Comparison of ENCODE assay signal across 10 cellular contexts in genomic region chr3:57787867-57788623, GRCh38. TPM values are rescaled to one million over a fixed set of nuclear protein-coding genes. Genes with fewer than 3 reads are reported as not detected.
DNase-seq lines count a peak whose midpoint lies in the region; ATAC-seq, FAIRE-seq and TF ChIP-seq lines count a peak whose summit lies in the region.
"Had no signal": no experiment of that assay in that cellular context is flagged by ENCODE, and none has a peak within 500 bp of the region (broad histone marks: within the 10 kb centered on the region; RNA-seq: fewer than 3 reads in every experiment).

No MANE protein-coding gene starts in this region.

- peaks cover 22% of the 10 kb centered on the region for H3K4me1 Mint-ChIP-seq in T-helper 17 cell

- H3K4me2 ChIP-seq in A549: peak overlapping the region; percentile 40
- H3K4me2 ChIP-seq: hepatocyte had no signal

- DNase-seq in A549 (ENCODE audit: low read depth in 1 of 2, low spot score in 1 of 2): no peak
- DNase-seq in T-helper 17 cell: no peak
- no peak for DNase-seq in SJCRH30
- no peak for DNase-seq in stomach
- DNase-seq in amniotic stem cell (lab: John Stamatoyannopoulos, UW): no peak
- no peak for DNase-seq in NCI-H510A (lab: John Stamatoyannopoulos, UW)
- DNase-seq: CD8-positive, alpha-beta memory T cell had no signal

- TF ChIP-seq RAD21 in A549 (conservative IDR thresholded peaks at IDR 0.05 in 1 of 2, IDR thresholded peaks at IDR 0.05 in 1 of 2): no peak

- no peaks in the 10 kb centered on the region for H3K36me3 Mint-ChIP-seq in T-helper 17 cell (ENCODE audit: low read depth)
- H3K36me3 Mint-ChIP-seq: CD8-positive, alpha-beta memory T cell had no signal

- H3K4me3 ChIP-seq in A549: no peak overlapping the region
- H3K4me3 ChIP-seq in SJCRH30: no peak overlapping the region
- H3K4me3 ChIP-seq in stomach: no peak overlapping the region
- H3K4me3 ChIP-seq: hepatocyte had no signal

- 58% methylated on average over 2 of the region's 2 CpGs for WGBS in A549 (ENCODE audit: missing lambda C conversion rate)
- 53 to 69% (median 61%) methylated on average over 2 of the region's 2 CpGs for WGBS in stomach, 5 donors

- H3K27ac ChIP-seq in A549 (peak overlapping the region in 1 of 2 experiments; percentile 35; a peak in 1 of 6 replicates), SJCRH30 (no peak overlapping the region), stomach (no peak overlapping the region)
- H3K27ac ChIP-seq: hepatocyte had no signal

- no peaks in the 10 kb centered on the region for H3K36me3 ChIP-seq in SJCRH30
- no peaks in the 10 kb centered on the region for H3K36me3 ChIP-seq in stomach

- TF ChIP-seq EP300 in A549 (IDR thresholded peaks at IDR 0.05) (no peak), stomach (IDR thresholded peaks at IDR 0.05) (no peak)

- no peaks in the 10 kb centered on the region for H3K9me3 ChIP-seq in A549
- H3K9me3 ChIP-seq in T-helper 17 cell (ENCODE audit: control insufficient read depth, low read length, poor library complexity, severe bottlenecking): no peaks in the 10 kb centered on the region
- H3K9me3 ChIP-seq in SJCRH30 (replicated peaks): no peaks in the 10 kb centered on the region
- H3K9me3 ChIP-seq in stomach: no peaks in the 10 kb centered on the region

- H3K4me1 ChIP-seq in A549 (peaks cover 59% of the 10 kb centered on the region), SJCRH30 (no peaks in the 10 kb centered on the region), stomach (peaks cover 6 to 54% (median 33%) of the 10 kb centered on the region in 4 donors)

- intact Hi-C loops in stomach (cut with DNase I; ENCODE audit: low total_unique reads): no loop called here

- H3K4me3 Mint-ChIP-seq in T-helper 17 cell: no peak overlapping the region
- H3K4me3 Mint-ChIP-seq: CD8-positive, alpha-beta memory T cell had no signal

- TF ChIP-seq POLR2A in A549 (IDR thresholded peaks at IDR 0.05; ENCODE audit: low read length): no peak
- no peak for TF ChIP-seq POLR2A in stomach (IDR thresholded peaks at IDR 0.05)

- POLR2A ChIA-PET in A549 (lab: Yijun Ruan, JAX): no interaction called here

- CTCF ChIA-PET in A549 (lab: Yijun Ruan, JAX): no interaction called here

- no peak for TF ChIP-seq CTCF in A549 (IDR thresholded peaks at IDR 0.05)
- TF ChIP-seq CTCF in stomach (IDR thresholded peaks at IDR 0.05): no peak

- H3K27me3 ChIP-seq in SJCRH30 (no peaks in the 10 kb centered on the region), stomach (no peaks in the 10 kb centered on the region)
- H3K27me3 ChIP-seq: hepatocyte had no signal

- no peak for FAIRE-seq in A549 (lab: Jason Lieb, UNC)

- ATAC-seq in A549 (peak; percentile 53 to 64; a peak in 4 of 6 replicates), GM19025 (IDR thresholded peaks at IDR 0.05; ENCODE audit: low read depth, unreplicated experiment) (peak; percentile 94), HG02943 (IDR thresholded peaks at IDR 0.05; ENCODE audit: low read depth, unreplicated experiment) (peak; percentile 72), T-helper 17 cell (peak; percentile 54)

- H3K27ac Mint-ChIP-seq in T-helper 17 cell: no peak overlapping the region
- H3K27ac Mint-ChIP-seq: CD8-positive, alpha-beta memory T cell had no signal

- no peaks in the 10 kb centered on the region for H3K27me3 Mint-ChIP-seq in T-helper 17 cell
- H3K27me3 Mint-ChIP-seq: CD8-positive, alpha-beta memory T cell had no signal

TF ChIP-seq in A549, 52 proteins besides CTCF, POLR2A, EP300 and RAD21:
- no peak for TF ChIP-seq NFE2L2 (conservative IDR thresholded peaks at IDR 0.05; ENCODE audit: low read length)
- no peak for TF ChIP-seq PBX3 (IDR thresholded peaks at IDR 0.05)
- TF ChIP-seq MAFK (IDR thresholded peaks at IDR 0.05; ENCODE audit: partially characterized antibody): no peak
- TF ChIP-seq, protein P1, sequence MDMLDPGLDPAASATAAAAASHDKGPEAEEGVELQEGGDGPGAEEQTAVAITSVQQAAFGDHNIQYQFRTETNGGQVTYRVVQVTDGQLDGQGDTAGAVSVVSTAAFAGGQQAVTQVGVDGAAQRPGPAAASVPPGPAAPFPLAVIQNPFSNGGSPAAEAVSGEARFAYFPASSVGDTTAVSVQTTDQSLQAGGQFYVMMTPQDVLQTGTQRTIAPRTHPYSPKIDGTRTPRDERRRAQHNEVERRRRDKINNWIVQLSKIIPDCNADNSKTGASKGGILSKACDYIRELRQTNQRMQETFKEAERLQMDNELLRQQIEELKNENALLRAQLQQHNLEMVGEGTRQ (IDR thresholded peaks at IDR 0.05): no peak
- TF ChIP-seq ZNF302 (CRISPR knock-in tag; IDR thresholded peaks at IDR 0.05): no peak
- TF ChIP-seq HEYL (CRISPR knock-in tag; IDR thresholded peaks at IDR 0.05): no peak
- TF ChIP-seq CHD4 (IDR thresholded peaks at IDR 0.05; ENCODE audit: borderline replicate concordance): no peak
- no peak for TF ChIP-seq BCL3 (IDR thresholded peaks at IDR 0.05)
- TF ChIP-seq, protein P2, sequence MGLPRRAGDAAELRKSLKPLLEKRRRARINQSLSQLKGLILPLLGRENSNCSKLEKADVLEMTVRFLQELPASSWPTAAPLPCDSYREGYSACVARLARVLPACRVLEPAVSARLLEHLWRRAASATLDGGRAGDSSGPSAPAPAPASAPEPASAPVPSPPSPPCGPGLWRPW (IDR thresholded peaks at IDR 0.05): no peak
- no peak for TF ChIP-seq CEBPB (IDR thresholded peaks at IDR 0.05)
- TF ChIP-seq HOXB13 (CRISPR knock-in tag; IDR thresholded peaks at IDR 0.05; ENCODE audit: low read depth): no peak
- TF ChIP-seq, protein P3, sequence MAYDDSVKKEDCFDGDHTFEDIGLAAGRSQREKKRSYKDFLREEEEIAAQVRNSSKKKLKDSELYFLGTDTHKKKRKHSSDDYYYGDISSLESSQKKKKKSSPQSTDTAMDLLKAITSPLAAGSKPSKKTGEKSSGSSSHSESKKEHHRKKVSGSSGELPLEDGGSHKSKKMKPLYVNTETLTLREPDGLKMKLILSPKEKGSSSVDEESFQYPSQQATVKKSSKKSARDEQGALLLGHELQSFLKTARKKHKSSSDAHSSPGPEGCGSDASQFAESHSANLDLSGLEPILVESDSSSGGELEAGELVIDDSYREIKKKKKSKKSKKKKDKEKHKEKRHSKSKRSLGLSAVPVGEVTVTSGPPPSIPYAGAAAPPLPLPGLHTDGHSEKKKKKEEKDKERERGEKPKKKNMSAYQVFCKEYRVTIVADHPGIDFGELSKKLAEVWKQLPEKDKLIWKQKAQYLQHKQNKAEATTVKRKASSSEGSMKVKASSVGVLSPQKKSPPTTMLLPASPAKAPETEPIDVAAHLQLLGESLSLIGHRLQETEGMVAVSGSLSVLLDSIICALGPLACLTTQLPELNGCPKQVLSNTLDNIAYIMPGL (CRISPR knock-in tag; IDR thresholded peaks at IDR 0.05; ENCODE audit: borderline replicate concordance): no peak
- no peak for TF ChIP-seq CBX2 (IDR thresholded peaks at IDR 0.05; ENCODE audit: borderline replicate concordance, low read depth)
TF ChIP-seq in A549: peak in this region for 0.

RNA-seq across cellular contexts. Expression of gene SLMAP, which starts 31.9 kb away (rescaled TPM):
- polyA plus RNA-seq in A549 (2011; rRNA removed): 25.3 and 33.1 TPM in 2 replicates
- 6.6 and 7.7 TPM in 2 replicates for polyA plus RNA-seq in A549 (2012; cell fraction: cytosol; rRNA removed)
- polyA plus RNA-seq in A549 (2012; cell fraction: nucleus; rRNA removed): 8.5 and 10.9 TPM in 2 replicates
- 15.1 to 15.7 TPM (median 15.2 TPM) in 3 replicates for polyA plus RNA-seq in A549 (2017; fragmentation: RNase III; extraction: RNeasy Plus Mini Kit Qiagen cat#74134 plus additional on column Dnase treatment)
- 47.4 and 54.3 TPM in 2 replicates for polyA minus RNA-seq in A549 (2011; rRNA and poly(A)+ RNA removed)
- 10 to 100 TPM; 59.0 to 71.4 TPM for total RNA-seq in T-helper 17 cell
- 27.1 and 27.8 TPM in 2 replicates for total RNA-seq in SJCRH30 (2014; rRNA removed; shearing (Covaris generic))
- 100 to 1,000 TPM; 123 to 534 (median 292) TPM for total RNA-seq in stomach
- polyA plus RNA-seq in stomach: 10 to 100 TPM; 23.9 to 41.2 (median 26.7) TPM
